10 cellular contexts compared by ENCODE assay signal in the genomic region with DNA sequence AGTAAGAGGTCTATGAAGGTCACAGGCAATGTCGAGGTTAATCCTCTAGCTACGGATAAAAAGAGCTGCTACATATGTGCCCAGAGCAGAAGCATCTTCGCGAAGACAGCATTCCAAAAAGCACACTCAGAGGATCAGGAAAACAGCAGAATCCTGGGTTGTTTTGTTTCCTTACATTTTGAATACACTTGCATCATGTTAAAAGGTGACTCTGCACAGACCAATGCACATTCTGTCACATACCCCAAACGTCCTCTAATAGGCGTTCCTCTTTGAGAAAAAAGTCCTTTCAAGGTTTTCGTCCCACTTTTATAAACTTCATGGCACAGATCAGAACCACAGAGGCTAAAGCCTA. TPM values are rescaled to one million over a fixed set of nuclear protein-coding genes. Genes with fewer than 3 reads are reported as not detected.
DNase-seq lines count a peak whose midpoint lies in the region; ATAC-seq, FAIRE-seq and TF ChIP-seq lines count a peak whose summit lies in the region.
"Had no signal": no experiment of that assay in that cellular context is flagged by ENCODE, and none has a peak within 500 bp of the region (broad histone marks: within the 10 kb centered on the region; RNA-seq: fewer than 3 reads in every experiment).

No MANE protein-coding gene starts in this region.

- H3K9ac ChIP-seq in endothelial cell of umbilical vein (replicated peaks; ENCODE audit: extremely low read depth, insufficient read depth, low read length) (peak overlapping the region; percentile 1), neural cell (ENCODE audit: low read length) (peak overlapping the region; percentile 60)

- H3K27me3 ChIP-seq in right atrium auricular region (no peaks in the 10 kb centered on the region), endothelial cell of umbilical vein (ENCODE audit: control insufficient read depth in 2 of 2, insufficient read depth in 2 of 2, low read length in 2 of 2) (no peaks in the 10 kb centered on the region), neural cell (ENCODE audit: insufficient read depth, low read depth, low read length) (no peaks in the 10 kb centered on the region)
- H3K27me3 ChIP-seq in CD4-positive, alpha-beta memory T cell (ENCODE audit: insufficient read depth, low read length), result no peaks in the 10 kb centered on the region

- no peak for TF ChIP-seq RAD21 in neural cell (conservative IDR thresholded peaks at IDR 0.05)

- H4K20me1 ChIP-seq in endothelial cell of umbilical vein (replicated peaks; ENCODE audit: control insufficient read depth, extremely low read depth, insufficient read depth, low read length) (peaks cover 3% of the 10 kb centered on the region), neural cell (ENCODE audit: insufficient read depth) (no peaks in the 10 kb centered on the region)

- no peak for TF ChIP-seq EP300 in neural cell (conservative IDR thresholded peaks at IDR 0.05; ENCODE audit: poor library complexity, severe bottlenecking)

- no peak for FAIRE-seq in endothelial cell of umbilical vein (lab: Jason Lieb, UNC)

- H3K27ac Mint-ChIP-seq in CD4-positive, alpha-beta memory T cell, result peak overlapping the region in 1 of 7 donors; percentile 5

- H3K4me2 ChIP-seq in endothelial cell of umbilical vein (ENCODE audit: insufficient read depth, low read length), result no peak overlapping the region
- no peak overlapping the region for H3K4me2 ChIP-seq in neural cell (ENCODE audit: low read length)

- no peak overlapping the region for H2AFZ ChIP-seq in endothelial cell of umbilical vein (ENCODE audit: low read depth, low read length)
- H2AFZ ChIP-seq in neural cell (ENCODE audit: low read depth, low read length), result no peak overlapping the region

- intact Hi-C loops in Right ventricle myocardium superior (cut with DNase I) (no loop called here), endothelial cell of umbilical vein (cut with micrococcal nuclease) (loop anchor here (1.0 kb wide), 2 partner anchors 9 kb away; no protein-coding TSS in a partner anchor)
- intact Hi-C loops in CD4-positive, alpha-beta memory T cell (cut with micrococcal nuclease), result no loop called here

- dilution Hi-C loops in endothelial cell of umbilical vein (cut with MboI; ENCODE audit: extremely low pct_ligation_motif_present, low sequenced_read_pairs), result no loop called here

- H3K4me1 Mint-ChIP-seq in CD4-positive, alpha-beta memory T cell, result peaks cover 29 to 69% (median 55%) of the 10 kb centered on the region in 4 donors

- POLR2A ChIA-PET in endothelial cell of umbilical vein (lab: Charles Lee), result interaction anchor here (1.0 kb wide), 1 partner anchor 10 kb away, joined by 3 read pairs; no protein-coding TSS in a partner anchor
- POLR2A ChIA-PET in CD4-positive, alpha-beta memory T cell (lab: Charles Lee; ENCODE audit: partially characterized antibody), result no interaction called here

- H3K9me3 ChIP-seq in right atrium auricular region (no peaks in the 10 kb centered on the region), endothelial cell of umbilical vein (replicated peaks; ENCODE audit: control insufficient read depth, insufficient read depth, low read length) (no peaks in the 10 kb centered on the region), neural cell (ENCODE audit: low read length) (no peaks in the 10 kb centered on the region)
- H3K9me3 ChIP-seq in CD4-positive, alpha-beta memory T cell (ENCODE audit: control insufficient read depth in 1 of 2, low read length in 2 of 2), result no peaks in the 10 kb centered on the region
- H3K9me3 ChIP-seq: HAP-1 had no signal

- H3K9me1 ChIP-seq in endothelial cell of umbilical vein (replicated peaks; ENCODE audit: control insufficient read depth, extremely low read depth, insufficient read depth, low read length), result no peaks in the 10 kb centered on the region

- no peak for TF ChIP-seq POLR2A in endothelial cell of umbilical vein (IDR thresholded peaks at IDR 0.05; ENCODE audit: low read depth, low read length)

- no peaks in the 10 kb centered on the region for H3K9me2 ChIP-seq in neural cell (ENCODE audit: insufficient read depth, low read length)

- CTCF ChIA-PET in endothelial cell of umbilical vein (lab: Charles Lee), result interaction anchor here (0.9 to 1.5 kb wide), 3 partner anchors 9 to 22 kb away, joined by 3 to 6 read pairs (median 4); no protein-coding TSS in a partner anchor
- CTCF ChIA-PET in CD4-positive, alpha-beta memory T cell (lab: Charles Lee; ENCODE audit: partially characterized antibody), result interaction anchor here (0.8 to 1.1 kb wide), 2 partner anchors 8 to 10 kb away, joined by 3 to 4 read pairs; no protein-coding TSS in a partner anchor

- H3K36me3 Mint-ChIP-seq in CD4-positive, alpha-beta memory T cell, result peaks cover 31 to 35% of the 10 kb centered on the region in 2 donors

- no peaks in the 10 kb centered on the region for H3K36me3 ChIP-seq in right atrium auricular region
- H3K36me3 ChIP-seq in endothelial cell of umbilical vein (ENCODE audit: control insufficient read depth in 2 of 2, extremely low read depth in 1 of 2, insufficient read depth in 2 of 2, low read length in 2 of 2), result peaks cover 2 to 5% of the 10 kb centered on the region in 2 experiments
- no peaks in the 10 kb centered on the region for H3K36me3 ChIP-seq in neural cell (ENCODE audit: insufficient read depth, low read length)
- H3K36me3 ChIP-seq in CD4-positive, alpha-beta memory T cell (ENCODE audit: insufficient read depth, low read length), result no peaks in the 10 kb centered on the region

- H3K4me3 ChIP-seq in right atrium auricular region (peak overlapping the region in 1 of 2 donors; percentile 2), endothelial cell of umbilical vein (replicated peaks in 1 of 3; ENCODE audit: insufficient read depth in 1 of 3, low read depth in 1 of 3, low read length in 3 of 3) (no peak overlapping the region), neural cell (ENCODE audit: low read length) (peak overlapping the region; percentile 12)
- no peak overlapping the region for H3K4me3 ChIP-seq in CD4-positive, alpha-beta memory T cell (ENCODE audit: low read length in 2 of 2)
- H3K4me3 ChIP-seq: HAP-1 had no signal

- no peaks in the 10 kb centered on the region for H3K27me3 Mint-ChIP-seq in CD4-positive, alpha-beta memory T cell

- H3K9me3 Mint-ChIP-seq in CD4-positive, alpha-beta memory T cell, result peaks cover 0 to 2% (median 0%) of the 10 kb centered on the region in 8 donors

- peaks cover 3% of the 10 kb centered on the region for H3F3A ChIP-seq in neural cell (ENCODE audit: insufficient read depth, low read length, poor library complexity, severe bottlenecking)

- TF ChIP-seq CTCF in right atrium auricular region (IDR thresholded peaks at IDR 0.05), result no peak
- TF ChIP-seq CTCF in endothelial cell of umbilical vein (IDR thresholded peaks at IDR 0.05; ENCODE audit: extremely low read depth in 1 of 2, insufficient read depth in 1 of 2, low read depth in 1 of 2, low read length in 2 of 2), result no peak
- TF ChIP-seq CTCF in neural cell (IDR thresholded peaks at IDR 0.05; ENCODE audit: poor library complexity, severe bottlenecking), result no peak

- peaks cover 93% of the 10 kb centered on the region for H3K79me2 ChIP-seq in endothelial cell of umbilical vein (ENCODE audit: control insufficient read depth, insufficient read depth, low read length)
- peaks cover 44% of the 10 kb centered on the region for H3K79me2 ChIP-seq in neural cell (replicated peaks; ENCODE audit: insufficient read depth, low read length)

- no peak for ATAC-seq in Right ventricle myocardium superior (ENCODE audit: poor library complexity)
- no peak for ATAC-seq in HG02571 (IDR thresholded peaks at IDR 0.05; ENCODE audit: unreplicated experiment)

- H3K27ac ChIP-seq in right atrium auricular region (peak overlapping the region; percentile 75 to 85), endothelial cell of umbilical vein (ENCODE audit: insufficient read depth, low read depth, low read length) (peak overlapping the region; percentile 26), neural cell (ENCODE audit: low read length) (peak overlapping the region; percentile 81)
- no peak overlapping the region for H3K27ac ChIP-seq in CD4-positive, alpha-beta memory T cell (ENCODE audit: low read depth, low read length)

- BruUV-seq in endothelial cell of umbilical vein (replicated peaks; lab: Mats Ljungman, UMichigan), result no TSS peak

- DNase-seq in right atrium auricular region (ENCODE audit: low spot score) (no peak), Right ventricle myocardium superior (no peak), endothelial cell of umbilical vein (ENCODE audit: low read depth, low spot score) (no peak), putamen (ENCODE audit: low spot score) (no peak), AG08396 (ENCODE audit: low spot score) (no peak)
- DNase-seq in CD4-positive, alpha-beta memory T cell, result no peak
- DNase-seq: activated CD4-positive, alpha-beta T cell treated with anti-CD3 and anti-CD28 coated beads, Interleukin-2, amount 50 U/mL, for 48 hours had no signal

- no peak overlapping the region for H3K4me3 Mint-ChIP-seq in CD4-positive, alpha-beta memory T cell

- H3K4me1 ChIP-seq in right atrium auricular region (peaks cover 0 to 80% of the 10 kb centered on the region in 2 donors), endothelial cell of umbilical vein (ENCODE audit: control insufficient read depth, extremely low read depth, insufficient read depth, low read length) (peaks cover 41% of the 10 kb centered on the region)
- H3K4me1 ChIP-seq in CD4-positive, alpha-beta memory T cell (ENCODE audit: insufficient read depth, low read length), result peaks cover 6% of the 10 kb centered on the region

TF ChIP-seq in endothelial cell of umbilical vein, 7 proteins besides CTCF, POLR2A, EP300 and RAD21 (continues in another document):
- TF ChIP-seq POLR2AphosphoS5 (IDR thresholded peaks at IDR 0.05; ENCODE audit: insufficient read depth, low read depth, low read length) (no peak), MYC (IDR thresholded peaks at IDR 0.05; ENCODE audit: low read depth, low read length) (no peak)

TF ChIP-seq in neural cell, 6 proteins besides CTCF, POLR2A, EP300 and RAD21 (continues in another document):
- peak; percentile 7 for TF ChIP-seq MXI1 (conservative IDR thresholded peaks at IDR 0.05; ENCODE audit: poor library complexity, severe bottlenecking)

RNA-seq across cellular contexts. Expression of a gene that starts 52.7 kb away (rescaled TPM):
- 10 to 100 TPM; 30.2 to 64.6 TPM for total RNA-seq in right atrium auricular region
- 23.0 TPM for total RNA-seq in Right ventricle myocardium superior
- 58.9 and 67.0 TPM in 2 replicates for total RNA-seq in endothelial cell of umbilical vein
- polyA plus RNA-seq in endothelial cell of umbilical vein, result 75.9 and 78.9 TPM in 2 replicates
- 48.6 and 57.5 TPM in 2 replicates for polyA plus RNA-seq in endothelial cell of umbilical vein (2011; cell fraction: cytosol; rRNA removed)
- polyA plus RNA-seq in endothelial cell of umbilical vein (2011; cell fraction: nucleus; rRNA removed), result 95.4 and 99.1 TPM in 2 replicates
- polyA plus RNA-seq in endothelial cell of umbilical vein (2012), result 42.5 and 47.3 TPM in 2 replicates
- polyA minus RNA-seq in endothelial cell of umbilical vein, result 73.2 and 78.6 TPM in 2 replicates
- 16.1 TPM for polyA minus RNA-seq in endothelial cell of umbilical vein (2011; cell fraction: cytosol; rRNA and poly(A)+ RNA removed)
- polyA minus RNA-seq in endothelial cell of umbilical vein (2011; cell fraction: nucleus; rRNA and poly(A)+ RNA removed), result 112 and 132 TPM in 2 replicates
- 102 and 113 TPM in 2 replicates for polyA plus RNA-seq in neural cell
- 117 and 230 TPM in 2 replicates for polyA minus RNA-seq in neural cell
- total RNA-seq in CD4-positive, alpha-beta memory T cell, result 10 to 100 TPM; 29.2 to 30.3 TPM
- 10 to 100 TPM; 15.1 to 21.9 TPM for polyA plus RNA-seq in CD4-positive, alpha-beta memory T cell
